In the genomic region with DNA sequence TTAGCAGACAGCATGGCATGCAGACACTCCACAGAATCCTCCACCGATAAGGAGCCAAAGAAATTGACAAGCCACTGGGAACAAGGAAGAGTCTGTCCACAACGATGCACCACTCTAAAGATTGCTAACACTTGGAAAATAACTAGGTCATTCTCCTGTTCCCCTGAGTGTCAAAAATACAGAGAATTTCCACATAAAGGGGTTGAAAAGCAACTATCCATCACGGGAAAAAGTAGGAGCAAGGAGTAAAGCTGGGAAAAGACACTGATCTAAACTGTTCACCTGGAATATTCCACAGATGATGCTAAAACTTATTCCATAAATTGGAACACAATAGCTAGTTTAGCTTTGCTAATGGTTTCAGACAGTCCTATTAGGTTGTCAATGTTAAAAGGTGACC, we compare ENCODE assay signal across 32 cellular contexts.
"Had no signal": no experiment of that assay in that cellular context is flagged by ENCODE, and none has a peak within 500 bp of the region (broad histone marks: within the 10 kb centered on the region; RNA-seq: fewer than 3 reads in every experiment).

No MANE protein-coding gene starts in this region.

- H3K27me3 ChIP-seq: MG63 had no signal

- H3K9ac ChIP-seq: KMS-11 had no signal

- H3K36me3 ChIP-seq: MG63 had no signal

- H3K9me3 ChIP-seq: MG63 had no signal

- DNase-seq: Karpas-422, Kasumi-1, MG63, MM.1S, MV-4-11, NCI-H1048, NCI-H1092, NCI-H1092 treated with DMSO at 0.1 percent for 48 hours, NCI-H1105, NCI-H1105 treated with DMSO at 0.1 percent for 48 hours, NCI-H1417 treated with DMSO at 0.1 percent for 48 hours, NCI-H1436, NCI-H1436 treated with DMSO at 0.1 percent for 48 hours, NCI-H146, NCI-H1694, NCI-H1694 treated with DMSO at 0.1 percent for 48 hours, NCI-H187, NCI-H187 treated with DMSO at 0.1 percent for 48 hours, NCI-H1930, NCI-H2029, NCI-H2029 treated with DMSO at 0.1 percent for 48 hours, NCI-H2081, NCI-H2081 treated with DMSO at 0.1 percent for 48 hours, NCI-H2107, NCI-H2171, NCI-H2171 treated with DMSO at 0.1 percent for 48 hours, NCI-H2227 treated with DMSO at 0.1 percent for 48 hours, NCI-H226, NCI-H345, NCI-H446, NCI-H446 treated with DMSO at 0.1 percent for 48 hours had no signal

- H3K4me3 ChIP-seq: MG63 had no signal

- H3K4me2 ChIP-seq: KMS-11 had no signal

- H3K27ac ChIP-seq: KMS-11 had no signal
